ENCODE assay signal across 21 cellular contexts in genomic region chr15:40157748-40158447, GRCh38. TPM values are rescaled to one million over a fixed set of nuclear protein-coding genes. Genes with fewer than 3 reads are reported as not detected.
DNase-seq lines count a peak whose midpoint lies in the region; ATAC-seq and TF ChIP-seq lines count a peak whose summit lies in the region.
"Had no signal": no experiment of that assay in that cellular context is flagged by ENCODE, and none has a peak within 500 bp of the region (broad histone marks: within the 10 kb centered on the region; RNA-seq: fewer than 3 reads in every experiment).

No MANE protein-coding gene starts in this region.

- no peak overlapping the region for H3K4me2 ChIP-seq in GM23338
- H3K4me2 ChIP-seq: BLaER1 had no signal

- TF ChIP-seq EP300 in esophagus muscularis mucosa (IDR thresholded peaks at IDR 0.05), result no peak

- DNase-seq in CD1c-positive myeloid dendritic cell (ENCODE audit: extremely low spot score), result peak; percentile 16
- DNase-seq in GM23338 (ENCODE audit: low spot score), result no peak
- DNase-seq in T-helper 17 cell, result no peak
- peak; percentile 68 for DNase-seq in esophagus muscularis mucosa (ENCODE audit: extremely low spot score)
- no peak for DNase-seq in NCI-H1048 (lab: John Stamatoyannopoulos, UW)
- no peak for DNase-seq in ascending aorta (ENCODE audit: low spot score in 2 of 2)
- DNase-seq: CD8-positive, alpha-beta memory T cell; GM23248; NCI-H1105 treated with DMSO at 0.1 percent for 48 hours; NCI-H187 treated with DMSO at 0.1 percent for 48 hours; NCI-H2227 treated with DMSO at 0.1 percent for 48 hours; NCI-H510A treated with DMSO at 0.1 percent for 48 hours; NCI-H774; PC-3; RPMI8226; SJCRH30; T-helper 2 cell had no signal

- peak overlapping the region; percentile 67; the same call in 1 of the 2 replicates for H2AFZ ChIP-seq in GM23338
- H2AFZ ChIP-seq: GM23248 had no signal

- TF ChIP-seq POLR2A in esophagus muscularis mucosa (IDR thresholded peaks at IDR 0.05; ENCODE audit: low read depth), result no peak

- H4K20me1 ChIP-seq in GM23338 (replicated peaks; ENCODE audit: insufficient read depth), result peaks cover 13% of the 10 kb centered on the region

- H3K36me3 ChIP-seq in GM23338 (ENCODE audit: insufficient read depth) (no peaks in the 10 kb centered on the region), esophagus muscularis mucosa (no peaks in the 10 kb centered on the region), ascending aorta (no peaks in the 10 kb centered on the region)
- H3K36me3 ChIP-seq: SJCRH30 had no signal

- peaks cover 20% of the 10 kb centered on the region; the same call in 1 of the 2 replicates for H3F3A ChIP-seq in GM23338 (replicated peaks; ENCODE audit: low read depth)

- H3K27me3 ChIP-seq in GM23338 (ENCODE audit: insufficient read depth), result no peaks in the 10 kb centered on the region
- H3K27me3 ChIP-seq in esophagus muscularis mucosa, result no peaks in the 10 kb centered on the region
- no peaks in the 10 kb centered on the region for H3K27me3 ChIP-seq in ascending aorta
- H3K27me3 ChIP-seq: BLaER1, SJCRH30 had no signal

- intact Hi-C loops in esophagus muscularis mucosa (cut with DNase I) (loop anchor here (5.0 kb wide), 1 partner anchor 111 kb away; no protein-coding TSS in a partner anchor), ascending aorta (cut with DNase I) (no loop called here)

- ATAC-seq in GM23338, result no peak
- ATAC-seq in T-helper 17 cell, result no peak
- ATAC-seq in GM19397 (IDR thresholded peaks at IDR 0.05; ENCODE audit: unreplicated experiment), result no peak
- ATAC-seq in HG02938 (IDR thresholded peaks at IDR 0.05; ENCODE audit: unreplicated experiment), result no peak
- ATAC-seq: PC-3 had no signal

- H3K4me3 ChIP-seq in GM23338, result no peak overlapping the region
- no peak overlapping the region for H3K4me3 ChIP-seq in esophagus muscularis mucosa
- no peak overlapping the region for H3K4me3 ChIP-seq in ascending aorta
- H3K4me3 ChIP-seq: BLaER1, GM23248, SJCRH30 had no signal

- H3K27ac ChIP-seq in GM23338 (ENCODE audit: low read depth) (no peak overlapping the region), esophagus muscularis mucosa (replicated peaks in 1 of 4) (no peak overlapping the region), ascending aorta (no peak overlapping the region)
- H3K27ac ChIP-seq: BLaER1, GM23248, SJCRH30 had no signal

- no peaks in the 10 kb centered on the region for H3K9me3 Mint-ChIP-seq in GM23338
- H3K9me3 Mint-ChIP-seq: CD8-positive, alpha-beta memory T cell had no signal

- H3K27ac Mint-ChIP-seq in GM23338 (no peak overlapping the region), T-helper 17 cell (peak overlapping the region; percentile 0)
- H3K27ac Mint-ChIP-seq: CD8-positive, alpha-beta memory T cell had no signal

- H3K9me3 ChIP-seq in T-helper 17 cell (ENCODE audit: control insufficient read depth, low read length, poor library complexity, severe bottlenecking) (no peaks in the 10 kb centered on the region), esophagus muscularis mucosa (no peaks in the 10 kb centered on the region), ascending aorta (no peaks in the 10 kb centered on the region)
- H3K9me3 ChIP-seq: BLaER1, SJCRH30 had no signal

- peaks cover 44% of the 10 kb centered on the region for H3K4me1 ChIP-seq in GM23338 (ENCODE audit: insufficient read depth)
- H3K4me1 ChIP-seq in esophagus muscularis mucosa, result peaks cover 10 to 13% (median 12%) of the 10 kb centered on the region in 4 donors
- H3K4me1 ChIP-seq in ascending aorta, result peaks cover 3 to 5% of the 10 kb centered on the region in 2 donors

- H3K36me3 Mint-ChIP-seq in GM23338 (ENCODE audit: low read depth), result peaks cover under 1% of the 10 kb centered on the region
- peaks cover 3% of the 10 kb centered on the region for H3K36me3 Mint-ChIP-seq in T-helper 17 cell (ENCODE audit: low read depth)
- H3K36me3 Mint-ChIP-seq: CD8-positive, alpha-beta memory T cell had no signal

- peaks cover 42% of the 10 kb centered on the region for H3K4me1 Mint-ChIP-seq in GM23338
- H3K4me1 Mint-ChIP-seq in T-helper 17 cell, result no peaks in the 10 kb centered on the region
- H3K4me1 Mint-ChIP-seq: CD8-positive, alpha-beta memory T cell had no signal

- peaks cover 20% of the 10 kb centered on the region for H3K79me2 ChIP-seq in GM23338 (replicated peaks; ENCODE audit: insufficient read depth)

- peaks cover 14% of the 10 kb centered on the region; the same call in 1 of the 2 replicates for H3K9me2 ChIP-seq in GM23338 (ENCODE audit: insufficient read depth)

- TF ChIP-seq CTCF in GM23338 (conservative IDR thresholded peaks at IDR 0.05; ENCODE audit: low read depth in 2 of 2), result no peak
- TF ChIP-seq CTCF in esophagus muscularis mucosa (IDR thresholded peaks at IDR 0.05), result no peak
- TF ChIP-seq CTCF in ascending aorta (IDR thresholded peaks at IDR 0.05), result no peak

- H3K4me3 Mint-ChIP-seq in GM23338, result no peak overlapping the region
- no peak overlapping the region for H3K4me3 Mint-ChIP-seq in T-helper 17 cell
- H3K4me3 Mint-ChIP-seq: CD8-positive, alpha-beta memory T cell had no signal

- 82% methylated on average over 7 of the region's 7 CpGs for WGBS in esophagus muscularis mucosa

- H3K27me3 Mint-ChIP-seq in GM23338 (ENCODE audit: insufficient read depth, low read depth, poor library complexity) (peaks cover 19% of the 10 kb centered on the region), T-helper 17 cell (peaks cover 7% of the 10 kb centered on the region)

TF ChIP-seq in GM23338, 12 proteins besides CTCF, POLR2A, EP300 and RAD21 (continues in another document):
- TF ChIP-seq ZNF331 (CRISPR knock-in tag; IDR thresholded peaks at IDR 0.05; ENCODE audit: low read depth) (no peak), JUNB (IDR thresholded peaks at IDR 0.05; ENCODE audit: unreplicated experiment) (no peak), CREB1 (CRISPR knock-in tag; IDR thresholded peaks at IDR 0.05; ENCODE audit: low read depth) (no peak), REST (IDR thresholded peaks at IDR 0.05; ENCODE audit: unreplicated experiment) (no peak), EZH2phosphoT487 (IDR thresholded peaks at IDR 0.05; ENCODE audit: unreplicated experiment) (no peak), ZNF114 (CRISPR knock-in tag; IDR thresholded peaks at IDR 0.05) (no peak), POLR2AphosphoS5 (IDR thresholded peaks at IDR 0.05; ENCODE audit: low read depth) (no peak), EZH2 (IDR thresholded peaks at IDR 0.05; ENCODE audit: low read depth, unreplicated experiment) (no peak), STAT1 (IDR thresholded peaks at IDR 0.05; ENCODE audit: unreplicated experiment) (no peak), ETS1 (IDR thresholded peaks at IDR 0.05) (no peak)

RNA-seq across cellular contexts. Expression of gene BUB1B, which starts 3.0 kb away (rescaled TPM):
- total RNA-seq in GM23338 (2014; rRNA removed; shearing (Covaris generic)), result 113 and 160 TPM in 2 replicates
- 69.3 and 77.7 TPM in 2 replicates for polyA plus RNA-seq in GM23338 (2016; fragmentation: Nextera tagmentation; extraction: Ambion mirVana)
- total RNA-seq in T-helper 17 cell, result 1 to 10 TPM; 1.1 to 3.4 TPM
- total RNA-seq in esophagus muscularis mucosa, result 1 to 10 TPM in 1 of 4 donors, under 1 TPM in 2, not detected in 1; 0.06 to 1.3 (median 0.17) TPM
- total RNA-seq in ascending aorta, result not detected

RNA-seq across cellular contexts. Expression of gene BMF, which starts 49.2 kb away (rescaled TPM):
- total RNA-seq in GM23338 (2014; rRNA removed; shearing (Covaris generic)), result 16.0 and 20.3 TPM in 2 replicates
- 2.0 and 2.5 TPM in 2 replicates for polyA plus RNA-seq in GM23338 (2016; fragmentation: Nextera tagmentation; extraction: Ambion mirVana)
- total RNA-seq in T-helper 17 cell (10 to 100 TPM in 1 of 2 donors, 1 to 10 TPM in 1; 8.0 to 13.4 TPM), esophagus muscularis mucosa (1 to 10 TPM; 4.6 to 8.3 (median 6.3) TPM), ascending aorta (2.2 TPM)
- total RNA-seq: MCF 10A had no signal

Comparison
In these comparisons a context has a peak if more than half of its experiments do, and no peak if none do; other contexts are left out.
1. DNase-seq: peak in CD1c-positive myeloid dendritic cell (single experiment) and esophagus muscularis mucosa (single experiment); none in GM23338 (single experiment), T-helper 17 cell (0 of 3), NCI-H1048 (single experiment) and ascending aorta (0 of 2).
2. RNA of gene BUB1B, which starts 3.0 kb away (total RNA-seq): 113 to 160 TPM in GM23338; 1.1 to 3.4 TPM in T-helper 17 cell, 0.06 to 1.3 TPM in esophagus muscularis mucosa and not detected in ascending aorta (single experiment); every median in the first group is over 10 times any median in the second.